Comparison of ENCODE assay signal across 10 cellular contexts in the genomic region with DNA sequence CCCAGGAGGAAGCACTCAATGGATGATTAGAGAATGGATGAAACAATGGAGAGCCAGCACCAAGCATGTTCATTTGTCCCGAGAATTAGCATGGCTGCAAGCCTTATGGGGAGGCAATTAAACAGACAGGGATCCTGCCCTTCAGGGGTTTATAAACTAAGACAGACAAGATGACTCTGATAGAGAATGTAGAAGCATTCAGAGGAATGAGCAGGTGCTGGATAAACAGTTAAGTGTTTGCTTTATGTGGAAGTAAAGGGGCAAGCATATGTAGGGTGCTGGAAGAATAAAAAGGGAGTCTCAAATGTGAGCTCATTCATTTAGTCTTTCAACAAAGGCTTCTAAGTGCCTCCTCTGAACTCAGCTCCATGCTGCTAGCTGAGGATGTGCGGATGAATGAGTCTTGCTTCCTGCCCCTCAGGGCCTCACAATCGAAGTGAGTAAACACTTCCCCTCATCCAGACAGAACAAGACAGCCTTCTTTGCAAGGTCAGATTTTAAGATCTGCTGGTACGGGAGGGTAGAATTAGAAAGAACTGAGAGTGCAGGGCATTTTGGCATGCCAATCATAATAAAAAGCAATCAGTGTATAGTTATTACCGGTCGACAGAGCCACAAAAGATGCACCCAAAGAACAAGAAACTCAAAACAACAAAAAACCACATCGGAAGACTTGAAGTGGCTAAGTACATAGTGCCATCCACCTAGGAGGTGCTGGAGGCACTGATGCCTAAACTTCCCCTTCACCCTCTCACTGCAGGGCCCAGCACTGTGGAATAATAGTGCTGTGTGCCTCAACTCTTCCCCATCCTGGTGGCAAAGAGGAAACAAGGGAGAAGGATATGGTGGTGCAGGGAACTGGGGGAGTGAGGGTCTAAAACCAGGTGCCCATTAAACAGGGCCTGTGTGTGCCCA.
DNase-seq lines count a peak whose midpoint lies in the region; ATAC-seq, FAIRE-seq and TF ChIP-seq lines count a peak whose summit lies in the region.
"Had no signal": no experiment of that assay in that cellular context is flagged by ENCODE, and none has a peak within 500 bp of the region (broad histone marks: within the 10 kb centered on the region; RNA-seq: fewer than 3 reads in every experiment).

No MANE protein-coding gene starts in this region.

- FAIRE-seq in RCC 7860 (lab: Jason Lieb, UNC) (no peak), small intestine (lab: Jason Lieb, UNC) (no peak)
- FAIRE-seq: keratinocyte had no signal

- H3K27ac ChIP-seq in HEK293 (ENCODE audit: extremely low read depth, low read depth, low read length) (no peak overlapping the region), mesodermal cell (ENCODE audit: low read depth, low read length, severe bottlenecking) (peak overlapping the region; percentile 77), small intestine (ENCODE audit: low read depth in 1 of 2, low read length in 1 of 2) (no peak overlapping the region), gastrocnemius medialis (no peak overlapping the region)

- 0 out of 2 replicates have a peak, but pooled peaks cover 2% of the 10 kb centered on the region for H3K4me1 ChIP-seq in HEK293 (ENCODE audit: control insufficient read depth, insufficient read depth, low read length)
- H3K4me1 ChIP-seq in mesodermal cell (ENCODE audit: control insufficient read depth, insufficient read depth, low read length, poor library complexity, severe bottlenecking), result peaks cover 18% of the 10 kb centered on the region
- no peaks in the 10 kb centered on the region for H3K4me1 ChIP-seq in small intestine (ENCODE audit: control insufficient read depth in 2 of 2, insufficient read depth in 1 of 2, low read depth in 1 of 2, low read length in 1 of 2)
- no peaks in the 10 kb centered on the region for H3K4me1 ChIP-seq in gastrocnemius medialis

- POLR2A ChIA-PET in HEK293 (lab: Yijun Ruan, JAX), result interaction anchor here (0.6 kb wide), 1 partner anchor 25 kb away, joined by 3 read pairs; no protein-coding TSS in a partner anchor

- DNase-seq in NCI-H2227 (lab: John Stamatoyannopoulos, UW; ENCODE audit: unreplicated experiment), result peak; percentile 46
- no peak for DNase-seq in posterior vena cava (ENCODE audit: low spot score)
- no peak for DNase-seq in RCC 7860 (ENCODE audit: low spot score)
- no peak for DNase-seq in small intestine
- DNase-seq in gastrocnemius medialis, result no peak
- DNase-seq: Right ventricle myocardium superior had no signal

- H3K4me3 ChIP-seq in HEK293 (ENCODE audit: low read depth, low read length) (no peak overlapping the region), mesodermal cell (ENCODE audit: extremely low read depth, insufficient read depth, low read length, poor library complexity, severe bottlenecking) (no peak overlapping the region), small intestine (ENCODE audit: low read depth in 1 of 2, low read length in 2 of 2) (no peak overlapping the region), gastrocnemius medialis (no peak overlapping the region)

- intact Hi-C loops in posterior vena cava (cut with DNase I) (loop anchor here in 1 of 2 donors (5.0 kb wide), 1 partner anchor 1389 kb away; no protein-coding TSS in a partner anchor), gastrocnemius medialis (cut with DNase I; ENCODE audit: low total_unique reads) (no loop called here)

- no peaks in the 10 kb centered on the region for H3K9me3 ChIP-seq in HEK293 (ENCODE audit: control insufficient read depth, insufficient read depth, low read depth, low read length)
- H3K9me3 ChIP-seq in mesodermal cell (ENCODE audit: control insufficient read depth, low read length), result no peaks in the 10 kb centered on the region
- no peaks in the 10 kb centered on the region for H3K9me3 ChIP-seq in small intestine (ENCODE audit: control insufficient read depth, low read depth)
- no peaks in the 10 kb centered on the region for H3K9me3 ChIP-seq in gastrocnemius medialis

- ATAC-seq in GM18867 (IDR thresholded peaks at IDR 0.05; ENCODE audit: unreplicated experiment) (peak; percentile 54), gastrocnemius medialis (no peak)

- H3K36me3 ChIP-seq in HEK293 (ENCODE audit: control insufficient read depth in 2 of 2, insufficient read depth in 1 of 2, low read length in 2 of 2), result no peaks in the 10 kb centered on the region
- no peaks in the 10 kb centered on the region for H3K36me3 ChIP-seq in mesodermal cell (ENCODE audit: control insufficient read depth, insufficient read depth, low read length)
- H3K36me3 ChIP-seq in small intestine (ENCODE audit: control insufficient read depth in 2 of 2, insufficient read depth in 2 of 2, low read length in 2 of 2), result no peaks in the 10 kb centered on the region
- no peaks in the 10 kb centered on the region for H3K36me3 ChIP-seq in gastrocnemius medialis

- CTCF ChIA-PET in HEK293 (lab: Yijun Ruan, JAX), result interaction anchor here (0.9 kb wide), 1 partner anchor 83 kb away, joined by 3 read pairs; no protein-coding TSS in a partner anchor

- TF ChIP-seq CTCF in HEK293 (tag by site-specific recombination; IDR thresholded peaks at IDR 0.05) (no peak), gastrocnemius medialis (IDR thresholded peaks at IDR 0.05 in 4 of 5, conservative IDR thresholded peaks at IDR 0.05 in 1 of 5) (no peak)

- in situ Hi-C loops in gastrocnemius medialis (cut with MboI; ENCODE audit: low sequenced_read_pairs in 4 of 4), result no loop called here

- no peak for TF ChIP-seq POLR2A in gastrocnemius medialis (IDR thresholded peaks at IDR 0.05)

- WGBS in mesodermal cell (ENCODE audit: insufficient coverage in 2 of 2), 2 experiments, result 72 to 81% methylated on average over 4 of the region's 7 CpGs
- WGBS in small intestine, 3 donors, result 58 to 71% (median 63%) methylated on average over 7 of the region's 7 CpGs

- H3K27me3 ChIP-seq in small intestine (ENCODE audit: control insufficient read depth in 2 of 2, insufficient read depth in 2 of 2, low read length in 2 of 2), result no peaks in the 10 kb centered on the region
- H3K27me3 ChIP-seq in gastrocnemius medialis, result no peaks in the 10 kb centered on the region

TF ChIP-seq in HEK293, 187 proteins besides CTCF, POLR2A, EP300 and RAD21:
- TF ChIP-seq ZEB2 (tag by site-specific recombination; IDR thresholded peaks at IDR 0.05) (no peak), TRIM28 (IDR thresholded peaks at IDR 0.05; ENCODE audit: borderline replicate concordance, low read length) (peak; percentile 46; the same call in 1 of the 2 replicates)
